22 cellular contexts compared by ENCODE assay signal in genomic region chr5:154411338-154411737, GRCh38.
"Had no signal": no experiment of that assay in that cellular context is flagged by ENCODE, and none has a peak within 500 bp of the region (broad histone marks: within the 10 kb centered on the region; RNA-seq: fewer than 3 reads in every experiment).

No MANE protein-coding gene starts in this region.

- ATAC-seq: left lobe of liver; mucosa of descending colon; natural killer cell treated with Interleukin-12 subunit alpha and Interleukin-12 subunit beta and Interleukin-15 and Interleukin-18, amount 100 ng/mL, for 72 hours; sciatic nerve had no signal

- H3K9me3 Mint-ChIP-seq: immature natural killer cell; memory B cell; naive B cell; natural killer cell treated with Interleukin-12 subunit alpha and Interleukin-12 subunit beta and Interleukin-15 and Interleukin-18, amount 100 ng/mL, for 72 hours; neural crest cell had no signal

- H3K4me3 Mint-ChIP-seq: immature natural killer cell; memory B cell; natural killer cell treated with Interleukin-12 subunit alpha and Interleukin-12 subunit beta and Interleukin-15 and Interleukin-18, amount 100 ng/mL, for 72 hours; neural crest cell had no signal

- H3K9me3 ChIP-seq: colonic mucosa, mucosa of descending colon, prostate gland, right atrium auricular region, stomach, thyroid gland, upper lobe of left lung had no signal

- H3K36me3 Mint-ChIP-seq: natural killer cell treated with Interleukin-12 subunit alpha and Interleukin-12 subunit beta and Interleukin-15 and Interleukin-18, amount 100 ng/mL, for 72 hours had no signal

- H3K27me3 Mint-ChIP-seq: memory B cell; naive B cell; natural killer cell treated with Interleukin-12 subunit alpha and Interleukin-12 subunit beta and Interleukin-15 and Interleukin-18, amount 100 ng/mL, for 72 hours had no signal

- H3K4me1 Mint-ChIP-seq: neural crest cell had no signal

- DNase-seq: colonic mucosa; dermis blood vessel endothelial cell; effector memory CD4-positive, alpha-beta T cell; hypothalamus; immature natural killer cell; mucosa of descending colon; naive B cell; stimulated activated CD4-positive, alpha-beta T cell treated with anti-CD3 and anti-CD28 coated beads, Interleukin-12 subunit alpha, Interleukin-12 subunit beta, amount 100 ng/mL, for 4 hours; stimulated activated CD4-positive, alpha-beta T cell treated with anti-CD3 and anti-CD28 coated beads, Interleukin-1b, Interleukin-23, amount 100 ng/mL, for 48 hours; stimulated activated CD4-positive, alpha-beta T cell treated with anti-CD3 and anti-CD28 coated beads, Interleukin-4, amount 100 ng/mL, for 1 hour; stimulated activated CD8-positive, alpha-beta memory T cell treated with anti-CD3 and anti-CD28 coated beads, Interleukin-4, amount 100 ng/mL, for 48 hours; stimulated activated naive CD4-positive, alpha-beta T cell treated with Interleukin-2 at 50 U/mL for 16 hours; stomach; thyroid gland; upper lobe of left lung had no signal

- H3K27ac Mint-ChIP-seq: memory B cell had no signal
